ENCODE assay signal across 8 cellular contexts in genomic region chr20:50172347-50173013, GRCh38. TPM values are rescaled to one million over a fixed set of nuclear protein-coding genes. Genes with fewer than 3 reads are reported as not detected.
DNase-seq lines count a peak whose midpoint lies in the region; ATAC-seq and TF ChIP-seq lines count a peak whose summit lies in the region.

No MANE protein-coding gene starts in this region.

- DNase-seq in NCI-H2227 (lab: John Stamatoyannopoulos, UW; ENCODE audit: unreplicated experiment): peak; percentile 71
- DNase-seq in NCI-H2227 treated with DMSO at 0.1 percent for 48 hours (lab: John Stamatoyannopoulos, UW): no peak
- peak; percentile 91 for DNase-seq in hepatic stellate cell (ENCODE audit: low spot score)
- DNase-seq in prostate gland (ENCODE audit: low spot score): peak; percentile 67

- no peaks in the 10 kb centered on the region for H3K27me3 ChIP-seq in prostate gland (replicated peaks; ENCODE audit: insufficient read depth)

- WGBS in prostate gland: 7% methylated on average over 27 of the region's 36 CpGs

- peak overlapping the region; percentile 39 to 40 for H3K4me3 ChIP-seq in prostate gland

- no peak for TF ChIP-seq CTCF in prostate gland (IDR thresholded peaks at IDR 0.05)

- TF ChIP-seq POLR2A in prostate gland (IDR thresholded peaks at IDR 0.05): peak; percentile 65

- H3K9me3 ChIP-seq in prostate gland: no peaks in the 10 kb centered on the region

- peak overlapping the region; percentile 24 for H3K27ac ChIP-seq in angular gyrus (ENCODE audit: low read depth, low read length)
- peak overlapping the region; percentile 79 to 87 for H3K27ac ChIP-seq in prostate gland

- peaks cover 3% of the 10 kb centered on the region for H3K4me1 ChIP-seq in prostate gland (replicated peaks)

- no peaks in the 10 kb centered on the region for H3K36me3 ChIP-seq in prostate gland

- intact Hi-C loops in prostate gland (cut with DNase I): no loop called here

- no peak for ATAC-seq in activated CD4-positive, CD25-positive, alpha-beta regulatory T cell treated with anti-CD3 and anti-CD28 coated beads, Interleukin-2, amount 50 U/mL, for 24 hours
- ATAC-seq in GM21423 (IDR thresholded peaks at IDR 0.05; ENCODE audit: unreplicated experiment) (no peak), GM18870 (IDR thresholded peaks at IDR 0.05; ENCODE audit: unreplicated experiment) (no peak)

RNA-seq across cellular contexts. Expression of gene CEBPB, which starts 18.1 kb away (rescaled TPM):
- 10 to 100 TPM; 72.8 to 77.2 TPM for total RNA-seq in prostate gland

RNA-seq across cellular contexts. Expression of gene PEDS1, which starts 19.0 kb away (rescaled TPM):
- total RNA-seq in prostate gland: 10 to 100 TPM; 34.5 to 54.8 TPM

RNA-seq across cellular contexts. Expression of gene UBE2V1, which starts 59.5 kb away (rescaled TPM):
- 10 to 100 TPM; 47.1 to 64.7 TPM for total RNA-seq in prostate gland
